In the genomic region with DNA sequence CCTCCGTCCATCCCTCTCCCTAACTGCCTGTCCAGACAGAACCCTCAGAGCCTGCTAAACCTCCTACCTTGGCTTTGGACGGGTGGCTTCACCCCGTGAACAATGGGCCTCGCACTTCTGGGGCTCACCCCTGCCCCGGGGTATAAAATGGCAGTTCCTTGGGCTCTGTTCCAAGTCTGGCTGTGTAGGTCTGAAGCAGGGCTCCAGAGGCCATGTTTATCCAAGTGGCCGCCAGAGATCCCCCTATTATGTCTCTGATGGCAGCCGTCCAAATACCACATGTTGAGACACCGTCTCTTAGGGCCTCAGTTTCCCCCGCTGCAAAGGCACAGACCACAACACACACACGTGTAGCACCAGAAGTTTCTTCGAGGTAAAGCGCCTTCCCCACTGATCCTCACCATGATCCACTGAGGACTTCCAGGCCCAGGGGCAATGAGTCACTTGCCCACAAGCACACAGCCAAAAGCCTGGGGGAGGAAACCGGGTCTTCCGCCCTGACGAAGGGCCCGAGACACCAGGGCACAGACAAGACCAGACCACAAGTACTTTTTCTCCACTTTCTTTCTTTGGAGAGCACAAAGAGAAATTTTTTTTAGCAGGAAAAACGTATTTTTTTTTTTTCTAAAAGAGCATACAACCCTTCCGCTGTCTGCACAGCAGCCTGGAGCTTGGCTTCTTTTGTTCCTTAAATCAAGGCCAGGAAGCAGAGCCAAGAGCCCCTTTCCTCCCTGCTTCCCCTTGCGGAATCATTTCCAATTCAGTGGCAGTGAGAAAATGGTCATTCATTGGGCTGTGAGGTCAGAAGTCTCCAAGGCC, we compare ENCODE assay signal across 8 cellular contexts. TPM values are rescaled to one million over a fixed set of nuclear protein-coding genes. Genes with fewer than 3 reads are reported as not detected.
DNase-seq lines count a peak whose midpoint lies in the region; ATAC-seq and TF ChIP-seq lines count a peak whose summit lies in the region.

No MANE protein-coding gene starts in this region.

- H3K27ac ChIP-seq in lower lobe of right lung: peak overlapping the region; percentile 5

- no peak for TF ChIP-seq CTCF in brain (conservative IDR thresholded peaks at IDR 0.05)
- no peak for TF ChIP-seq CTCF in lower lobe of right lung (IDR thresholded peaks at IDR 0.05)

- peaks cover 80% of the 10 kb centered on the region for H3K4me1 Mint-ChIP-seq in brain

- H3K36me3 ChIP-seq in lower lobe of right lung: no peaks in the 10 kb centered on the region

- no peak overlapping the region for H3K4me3 ChIP-seq in lower lobe of right lung

- peaks cover 36% of the 10 kb centered on the region for H3K4me1 ChIP-seq in lower lobe of right lung

- intact Hi-C loops in lower lobe of right lung (cut with DNase I): no loop called here

- peak overlapping the region; percentile 78 to 93 (median 90) for H3K27ac Mint-ChIP-seq in brain

- DNase-seq in AG08396 (ENCODE audit: low spot score) (peak; percentile 40), M059J (ENCODE audit: low read depth) (peak; percentile 97), lower lobe of right lung (no peak), NCI-H2196 (lab: John Stamatoyannopoulos, UW; ENCODE audit: unreplicated experiment) (no peak), amniotic stem cell (lab: John Stamatoyannopoulos, UW) (no peak), superior temporal gyrus (ENCODE audit: extremely low spot score) (no peak)
- no peak for DNase-seq in activated T-cell treated with anti-CD3 and anti-CD28 coated beads, Interleukin-2, amount 50 U/mL, for 1 hour

- no peaks in the 10 kb centered on the region for H3K9me3 ChIP-seq in lower lobe of right lung

- no peaks in the 10 kb centered on the region for H3K27me3 ChIP-seq in lower lobe of right lung (ENCODE audit: low read depth)

- H3K9me3 Mint-ChIP-seq in brain: peaks cover 0 to 7% (median 0%) of the 10 kb centered on the region in 5 experiments

- H3K36me3 Mint-ChIP-seq in brain: no peaks in the 10 kb centered on the region

- H3K27me3 Mint-ChIP-seq in brain: peaks cover 5% of the 10 kb centered on the region

- H3K4me3 Mint-ChIP-seq in brain: peak overlapping the region in 3 of 5 experiments; percentile 17 to 52 (median 46)

- ATAC-seq in lower lobe of right lung: peak; percentile 37 to 54

RNA-seq across cellular contexts. Expression of gene CPNE5, which starts 11.8 kb away (rescaled TPM):
- total RNA-seq in M059J (2014; rRNA removed; shearing (Covaris generic)): 0.02 TPM in 1 of 2 replicates, not detected in the other
- polyA plus RNA-seq in brain (ENCODE audit: insufficient read depth, low read depth, low replicate concordance): 22.9 TPM
- total RNA-seq in lower lobe of right lung: 2.4 TPM

RNA-seq across cellular contexts. Expression of gene PPIL1, which starts 47.1 kb away (rescaled TPM):
- 73.4 and 84.3 TPM in 2 replicates for total RNA-seq in M059J (2014; rRNA removed; shearing (Covaris generic))
- polyA plus RNA-seq in brain (ENCODE audit: insufficient read depth, low read depth, low replicate concordance): 36.9 TPM
- 14.4 TPM for total RNA-seq in lower lobe of right lung

RNA-seq across cellular contexts. Expression of gene C6orf89, which starts 58.3 kb away (rescaled TPM):
- 84.5 and 91.1 TPM in 2 replicates for total RNA-seq in M059J (2014; rRNA removed; shearing (Covaris generic))
- polyA plus RNA-seq in brain (ENCODE audit: insufficient read depth, low read depth, low replicate concordance): 72.4 TPM
- 54.7 TPM for total RNA-seq in lower lobe of right lung

Comparison
In these comparisons a context has a peak if more than half of its experiments do, and no peak if none do; other contexts are left out.
1. DNase-seq: peak in AG08396 (single experiment) and M059J (single experiment); none in lower lobe of right lung (single experiment), NCI-H2196 (single experiment), amniotic stem cell (single experiment), activated T-cell treated with anti-CD3 and anti-CD28 coated beads, Interleukin-2, amount 50 U/mL, for 1 hour (single experiment) and superior temporal gyrus (single experiment).